13 cellular contexts compared by ENCODE assay signal in genomic region chr1:149614931-149615330, GRCh38. TPM values are rescaled to one million over a fixed set of nuclear protein-coding genes. Genes with fewer than 3 reads are reported as not detected.
DNase-seq lines count a peak whose midpoint lies in the region; ATAC-seq and TF ChIP-seq lines count a peak whose summit lies in the region.
"Not testable (repeated sequence)": the region's sequence is repeated elsewhere in the genome, so short reads cannot be mapped to it uniquely, and the experiment has no call there.
"Had no signal": no experiment of that assay in that cellular context is flagged by ENCODE, and none has a peak within 500 bp of the region (broad histone marks: within the 10 kb centered on the region; RNA-seq: fewer than 3 reads in every experiment).

No MANE protein-coding gene starts in this region.

- CTCF ChIA-PET in CD8-positive, alpha-beta T cell (lab: Charles Lee); activated CD4-positive, alpha-beta memory T cell treated with anti-CD3 and anti-CD28 coated beads, Interleukin-2, amount 10 ng/mL, durations not matched to agents 7 days and 5 days (lab: Charles Lee): not testable (repeated sequence)

- not testable (repeated sequence) for H3K27ac ChIP-seq in CD8-positive, alpha-beta T cell (ENCODE audit: low read depth, low read length)

- not testable (repeated sequence) for H3K4me1 ChIP-seq in CD8-positive, alpha-beta T cell (ENCODE audit: insufficient read depth, low read length)

- peak overlapping the region; percentile 63 for H3K4me3 Mint-ChIP-seq in CD8-positive, alpha-beta T cell
- peak overlapping the region; percentile 26 for H3K4me3 Mint-ChIP-seq in T-helper 1 cell treated with Interleukin-12 subunit alpha and Interleukin-12 subunit beta and Interleukin-4 antibody, amounts not matched to agents 30 μg/mL and 1 μg/mL, for 36 hours
- H3K4me3 Mint-ChIP-seq in activated CD4-positive, alpha-beta memory T cell treated with anti-CD3 and anti-CD28 coated beads, Interleukin-2, amount 10 ng/mL, durations not matched to agents 7 days and 5 days = not testable (repeated sequence)
- peak overlapping the region; percentile 73 to 96 for H3K4me3 Mint-ChIP-seq in activated T-cell treated with anti-CD3 and anti-CD28 coated beads, Interleukin-2, amount 50 U/mL, for 72 hours
- H3K4me3 Mint-ChIP-seq in effector memory CD8-positive, alpha-beta T cell = peak overlapping the region; percentile 55 to 77
- peak overlapping the region; percentile 64 for H3K4me3 Mint-ChIP-seq in natural killer cell

- H3K4me1 Mint-ChIP-seq in CD8-positive, alpha-beta T cell (ENCODE audit: low read depth) = peaks cover 15% of the 10 kb centered on the region
- H3K4me1 Mint-ChIP-seq in T-helper 1 cell treated with Interleukin-12 subunit alpha and Interleukin-12 subunit beta and Interleukin-4 antibody, amounts not matched to agents 30 μg/mL and 1 μg/mL, for 36 hours (ENCODE audit: low read depth); activated CD4-positive, alpha-beta memory T cell treated with anti-CD3 and anti-CD28 coated beads, Interleukin-2, amount 10 ng/mL, durations not matched to agents 7 days and 5 days; activated T-cell treated with anti-CD3 and anti-CD28 coated beads, Interleukin-2, amount 50 U/mL, for 72 hours (ENCODE audit: low read depth); natural killer cell: not testable (repeated sequence)
- H3K4me1 Mint-ChIP-seq in effector memory CD8-positive, alpha-beta T cell (ENCODE audit: low read depth in 2 of 2) = peaks cover 3 to 12% of the 10 kb centered on the region in 2 donors

- not testable (repeated sequence) for TF ChIP-seq CTCF in CD8-positive, alpha-beta T cell (IDR thresholded peaks at IDR 0.05); natural killer cell (IDR thresholded peaks at IDR 0.05)

- not testable (repeated sequence) for DNase-seq in CD8-positive, alpha-beta T cell; activated CD4-positive, alpha-beta memory T cell treated with anti-CD3 and anti-CD28 coated beads, Interleukin-2, amount 10 ng/mL, durations not matched to agents 7 days and 5 days; activated T-cell treated with anti-CD3 and anti-CD28 coated beads, Interleukin-2, amount 50 U/mL, for 72 hours; activated naive CD4-positive, alpha-beta T cell treated with anti-CD3 and anti-CD28 coated beads, Interleukin-2, amount 50 U/mL, for 72 hours (ENCODE audit: low spot score in 2 of 2); effector memory CD8-positive, alpha-beta T cell; natural killer cell

- not testable (repeated sequence) for H3K9me3 Mint-ChIP-seq in CD8-positive, alpha-beta T cell; T-helper 1 cell treated with Interleukin-12 subunit alpha and Interleukin-12 subunit beta and Interleukin-4 antibody, amounts not matched to agents 30 μg/mL and 1 μg/mL, for 36 hours; activated CD4-positive, alpha-beta memory T cell treated with anti-CD3 and anti-CD28 coated beads, Interleukin-2, amount 10 ng/mL, durations not matched to agents 7 days and 5 days; activated T-cell treated with anti-CD3 and anti-CD28 coated beads, Interleukin-2, amount 50 U/mL, for 72 hours; activated naive CD4-positive, alpha-beta T cell treated with anti-CD3 and anti-CD28 coated beads, Interleukin-2, amount 50 U/mL, for 72 hours; effector memory CD8-positive, alpha-beta T cell; natural killer cell

- H3K36me3 ChIP-seq in CD8-positive, alpha-beta T cell (ENCODE audit: insufficient read depth, low read length) = not testable (repeated sequence)

- H3K4me3 ChIP-seq in CD8-positive, alpha-beta T cell (ENCODE audit: low read depth, low read length) = peak overlapping the region; percentile 23

- H3K27ac Mint-ChIP-seq in CD8-positive, alpha-beta T cell = peak overlapping the region; percentile 89
- peak overlapping the region; percentile 62 for H3K27ac Mint-ChIP-seq in T-helper 1 cell treated with Interleukin-12 subunit alpha and Interleukin-12 subunit beta and Interleukin-4 antibody, amounts not matched to agents 30 μg/mL and 1 μg/mL, for 36 hours
- H3K27ac Mint-ChIP-seq in activated CD4-positive, alpha-beta memory T cell treated with anti-CD3 and anti-CD28 coated beads, Interleukin-2, amount 10 ng/mL, durations not matched to agents 7 days and 5 days = peak overlapping the region; percentile 24
- peak overlapping the region; percentile 99 for H3K27ac Mint-ChIP-seq in activated T-cell treated with anti-CD3 and anti-CD28 coated beads, Interleukin-2, amount 50 U/mL, for 72 hours
- H3K27ac Mint-ChIP-seq in activated naive CD4-positive, alpha-beta T cell treated with anti-CD3 and anti-CD28 coated beads, Interleukin-2, amount 50 U/mL, for 72 hours = peak overlapping the region; percentile 62 to 86
- H3K27ac Mint-ChIP-seq in effector memory CD8-positive, alpha-beta T cell = peak overlapping the region; percentile 84 to 90
- H3K27ac Mint-ChIP-seq in natural killer cell = peak overlapping the region; percentile 71 to 85

- H3K27me3 Mint-ChIP-seq in CD8-positive, alpha-beta T cell (ENCODE audit: low read depth); T-helper 1 cell treated with Interleukin-12 subunit alpha and Interleukin-12 subunit beta and Interleukin-4 antibody, amounts not matched to agents 30 μg/mL and 1 μg/mL, for 36 hours (ENCODE audit: low read depth); activated CD4-positive, alpha-beta memory T cell treated with anti-CD3 and anti-CD28 coated beads, Interleukin-2, amount 10 ng/mL, durations not matched to agents 7 days and 5 days; activated T-cell treated with anti-CD3 and anti-CD28 coated beads, Interleukin-2, amount 50 U/mL, for 72 hours (ENCODE audit: low read depth); effector memory CD8-positive, alpha-beta T cell; natural killer cell (ENCODE audit: low read depth in 2 of 2): not testable (repeated sequence)

- not testable (repeated sequence) for H3K9me3 ChIP-seq in CD8-positive, alpha-beta T cell (ENCODE audit: low read length)

- not testable (repeated sequence) for ATAC-seq in CD8-positive, alpha-beta T cell; activated T-cell treated with anti-CD3 and anti-CD28 coated beads, Interleukin-2, amount 50 U/mL, for 72 hours (replicated peaks in 1 of 2); activated naive CD4-positive, alpha-beta T cell treated with anti-CD3 and anti-CD28 coated beads, Interleukin-2, amount 50 U/mL, for 72 hours; effector memory CD8-positive, alpha-beta T cell (replicated peaks); natural killer cell

- H3K27me3 ChIP-seq in CD8-positive, alpha-beta T cell (ENCODE audit: insufficient read depth, low read length) = not testable (repeated sequence)

- not testable (repeated sequence) for H3K36me3 Mint-ChIP-seq in CD8-positive, alpha-beta T cell; T-helper 1 cell treated with Interleukin-12 subunit alpha and Interleukin-12 subunit beta and Interleukin-4 antibody, amounts not matched to agents 30 μg/mL and 1 μg/mL, for 36 hours (ENCODE audit: low read depth); activated CD4-positive, alpha-beta memory T cell treated with anti-CD3 and anti-CD28 coated beads, Interleukin-2, amount 10 ng/mL, durations not matched to agents 7 days and 5 days (ENCODE audit: low read depth); activated T-cell treated with anti-CD3 and anti-CD28 coated beads, Interleukin-2, amount 50 U/mL, for 72 hours (ENCODE audit: insufficient read depth in 2 of 2); activated naive CD4-positive, alpha-beta T cell treated with anti-CD3 and anti-CD28 coated beads, Interleukin-2, amount 50 U/mL, for 72 hours; effector memory CD8-positive, alpha-beta T cell (ENCODE audit: insufficient read depth); natural killer cell

- POLR2A ChIA-PET in CD8-positive, alpha-beta T cell (lab: Charles Lee); activated CD4-positive, alpha-beta memory T cell treated with anti-CD3 and anti-CD28 coated beads, Interleukin-2, amount 10 ng/mL, durations not matched to agents 7 days and 5 days (lab: Charles Lee): not testable (repeated sequence)

- intact Hi-C loops in CD8-positive, alpha-beta T cell (cut with DNase I, micrococcal nuclease); natural killer cell (cut with micrococcal nuclease): not testable (repeated sequence)

RNA-seq across cellular contexts. Expression of gene PPIAL4C, which starts 31.3 kb away (rescaled TPM):
- not detected for total RNA-seq in CD8-positive, alpha-beta T cell
- total RNA-seq in activated CD4-positive, alpha-beta memory T cell treated with anti-CD3 and anti-CD28 coated beads, Interleukin-2, amount 10 ng/mL, durations not matched to agents 7 days and 5 days = 1 to 10 TPM; 1.1 to 1.9 TPM
- total RNA-seq in activated T-cell treated with anti-CD3 and anti-CD28 coated beads, Interleukin-2, amount 50 U/mL, for 72 hours = not detected
- not detected for total RNA-seq in activated naive CD4-positive, alpha-beta T cell treated with anti-CD3 and anti-CD28 coated beads, Interleukin-2, amount 50 U/mL, for 72 hours
- total RNA-seq in natural killer cell = 1 to 10 TPM in 1 of 3 donors, not detected in 2; 1.6 TPM
- total RNA-seq: Calu3, GM23338, H9, HepG2, HT1080, OCI-LY7 had no signal

Comparison
In these comparisons a context has a peak if more than half of its experiments do, and no peak if none do; other contexts are left out.
1. H3K27ac Mint-ChIP-seq: peak in every context shown above with its lines; median percentile 99 in activated T-cell treated with anti-CD3 and anti-CD28 coated beads, Interleukin-2, amount 50 U/mL, for 72 hours; 89 in CD8-positive, alpha-beta T cell; 87 in effector memory CD8-positive, alpha-beta T cell; 78 in natural killer cell; 74 in activated naive CD4-positive, alpha-beta T cell treated with anti-CD3 and anti-CD28 coated beads, Interleukin-2, amount 50 U/mL, for 72 hours; 62 in T-helper 1 cell treated with Interleukin-12 subunit alpha and Interleukin-12 subunit beta and Interleukin-4 antibody, amounts not matched to agents 30 μg/mL and 1 μg/mL, for 36 hours; 24 in activated CD4-positive, alpha-beta memory T cell treated with anti-CD3 and anti-CD28 coated beads, Interleukin-2, amount 10 ng/mL, durations not matched to agents 7 days and 5 days.